Comparison of ENCODE assay signal across 16 cellular contexts in the genomic region with DNA sequence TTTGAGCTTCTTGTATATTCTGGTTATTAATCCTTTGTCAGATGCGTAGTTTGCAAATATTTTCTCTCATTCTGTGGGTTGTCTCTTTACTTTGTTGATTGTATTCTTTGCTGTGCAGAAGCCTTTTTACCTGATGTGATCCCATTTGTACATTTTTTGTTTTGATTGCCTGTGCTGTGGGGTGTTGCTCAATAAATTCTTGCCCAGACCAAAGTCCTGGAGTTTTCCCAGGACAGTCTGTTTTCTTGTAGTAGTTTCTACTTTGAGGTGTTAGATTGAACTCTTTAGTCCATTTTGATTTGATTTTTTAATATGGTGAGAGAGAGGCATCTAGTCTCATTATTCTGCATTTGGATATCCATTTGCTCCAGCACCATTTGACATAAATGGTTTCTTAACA.
A peak's percentile ranks its signal among the peaks of the same experiment; 100 is the strongest.
DNase-seq lines count a peak whose midpoint lies in the region; ATAC-seq and TF ChIP-seq lines count a peak whose summit lies in the region.
"Had no signal": no experiment of that assay in that cellular context is flagged by ENCODE, and none has a peak within 500 bp of the region (broad histone marks: within the 10 kb centered on the region; RNA-seq: fewer than 3 reads in every experiment).

No MANE protein-coding gene starts in this region.

- no peaks in the 10 kb centered on the region for H4K20me1 ChIP-seq in mammary epithelial cell (ENCODE audit: insufficient read depth, low read length)

- H3K9ac ChIP-seq in mammary epithelial cell (ENCODE audit: insufficient read depth, low read length), result no peak overlapping the region
- no peak overlapping the region for H3K9ac ChIP-seq in mesendoderm (ENCODE audit: low read length)
- H3K9ac ChIP-seq: GM23248 had no signal

- H2AFZ ChIP-seq in mammary epithelial cell (ENCODE audit: low read depth, low read length), result no peak overlapping the region
- H2AFZ ChIP-seq: GM23248 had no signal

- in situ Hi-C loops in mammary epithelial cell (cut with MboI; ENCODE audit: low sequenced_read_pairs in 2 of 2), result no loop called here

- CTCF ChIA-PET in MCF 10A (lab: Yijun Ruan, JAX), result no interaction called here
- CTCF ChIA-PET in mammary epithelial cell (lab: Charles Lee; ENCODE audit: low non-redundant PET), result no interaction called here

- H3K4ac ChIP-seq in mesendoderm (ENCODE audit: low read depth, low read length), result no peak overlapping the region

- H3K27ac ChIP-seq in mammary epithelial cell (ENCODE audit: insufficient read depth, low read depth, low read length) (no peak overlapping the region), mesendoderm (ENCODE audit: low read depth, low read length) (no peak overlapping the region)
- H3K27ac ChIP-seq: 22Rv1, A549, C4-2B, GM23248 had no signal

- H2BK15ac ChIP-seq in mesendoderm (replicated peaks; ENCODE audit: low read depth), result no peak overlapping the region

- peak overlapping the region; percentile 29 for H3K27ac Mint-ChIP-seq in MCF 10A (ENCODE audit: low read depth, unreplicated experiment)
- H3K27ac Mint-ChIP-seq: CD4-positive, alpha-beta T cell; HFFc6 had no signal

- dilution Hi-C loops in mammary epithelial cell (cut with HindIII; ENCODE audit: low sequenced_read_pairs), result no loop called here

- H3K56ac ChIP-seq in mesendoderm (ENCODE audit: low read length), result no peak overlapping the region

- H4K8ac ChIP-seq in mesendoderm (ENCODE audit: low read depth, low read length), result no peak overlapping the region

- POLR2A ChIA-PET in MCF 10A (lab: Yijun Ruan, JAX), result no interaction called here

- peak overlapping the region; percentile 61 for H2BK120ac ChIP-seq in mesendoderm (ENCODE audit: low read depth, low read length)

- H3K4me3 ChIP-seq in mammary epithelial cell (replicated peaks in 1 of 3; ENCODE audit: insufficient read depth in 1 of 3, low read depth in 2 of 3, low read length in 3 of 3) (no peak overlapping the region), mesendoderm (ENCODE audit: low read length) (no peak overlapping the region)
- H3K4me3 ChIP-seq: A549, GM23248 had no signal

- TF ChIP-seq CTCF in MCF 10A (IDR thresholded peaks at IDR 0.05; ENCODE audit: unreplicated experiment) (no peak), mammary epithelial cell (conservative IDR thresholded peaks at IDR 0.05 in 1 of 2, IDR thresholded peaks at IDR 0.05 in 1 of 2; ENCODE audit: extremely low read depth in 1 of 2, insufficient read depth in 1 of 2, low read depth in 1 of 2, low read length in 2 of 2) (no peak)

- no peak overlapping the region for H3K23ac ChIP-seq in mesendoderm (ENCODE audit: low read length)

- no peak overlapping the region for H3K18ac ChIP-seq in mesendoderm (ENCODE audit: low read length)

- no peak overlapping the region for H2AK5ac ChIP-seq in mesendoderm (ENCODE audit: low read length)

- BruUV-seq in MCF 10A (replicated peaks; lab: Mats Ljungman, UMichigan), result no TSS peak
- no TSS peak for BruUV-seq in mammary epithelial cell (replicated peaks; lab: Mats Ljungman, UMichigan)

- H3K79me2 ChIP-seq in mammary epithelial cell (ENCODE audit: insufficient read depth, low read length) (no peaks in the 10 kb centered on the region), mesendoderm (ENCODE audit: control insufficient read depth, insufficient read depth, low read length) (no peaks in the 10 kb centered on the region)

- peak; percentile 15 for DNase-seq in MCF 10A (ENCODE audit: unreplicated experiment)
- DNase-seq in mammary epithelial cell, result no peak
- peak; percentile 59 for DNase-seq in left lobe of liver (ENCODE audit: low spot score)
- DNase-seq in mesendoderm, result no peak
- no peak for DNase-seq in NCI-H1694 treated with DMSO at 0.1 percent for 48 hours (lab: John Stamatoyannopoulos, UW)
- no peak for DNase-seq in NCI-H146 (lab: John Stamatoyannopoulos, UW)
- DNase-seq: AML-193; Caco-2; CD4-positive, alpha-beta T cell; GM23248; HFFc6 had no signal

- H3K4me2 ChIP-seq in mammary epithelial cell (ENCODE audit: insufficient read depth, low read depth, low read length), result no peak overlapping the region
- H3K4me2 ChIP-seq in mesendoderm (ENCODE audit: low read length), result no peak overlapping the region
- H3K4me2 ChIP-seq: A549 had no signal

- no peak overlapping the region for H2BK5ac ChIP-seq in mesendoderm (ENCODE audit: low read length)

- H3K4me1 Mint-ChIP-seq in MCF 10A (ENCODE audit: insufficient read depth, unreplicated experiment), result peaks cover 28% of the 10 kb centered on the region

- no peak overlapping the region for H4K5ac ChIP-seq in mesendoderm (ENCODE audit: low read length)

- no peaks in the 10 kb centered on the region for H3K36me3 Mint-ChIP-seq in MCF 10A (ENCODE audit: insufficient read depth, unreplicated experiment)

- no peaks in the 10 kb centered on the region for H3K9me3 Mint-ChIP-seq in MCF 10A (ENCODE audit: unreplicated experiment)

- H3K4me1 ChIP-seq in mammary epithelial cell (ENCODE audit: insufficient read depth, low read length) (peaks cover 22% of the 10 kb centered on the region), mesendoderm (ENCODE audit: control insufficient read depth, low read depth, low read length) (peaks cover 4% of the 10 kb centered on the region)
- H3K4me1 ChIP-seq: A549, Caco-2 had no signal

- no peaks in the 10 kb centered on the region for H3K9me3 ChIP-seq in mammary epithelial cell (replicated peaks; ENCODE audit: insufficient read depth, low read length)
- H3K9me3 ChIP-seq: A549, Caco-2 had no signal

- no peaks in the 10 kb centered on the region for H3K27me3 ChIP-seq in mammary epithelial cell (ENCODE audit: insufficient read depth, low read length)
- H3K27me3 ChIP-seq in mesendoderm (ENCODE audit: insufficient read depth, low read length, poor library complexity), result no peaks in the 10 kb centered on the region

- H3K79me1 ChIP-seq in mesendoderm (ENCODE audit: low read length), result no peaks in the 10 kb centered on the region

- 67% methylated on average over 1 of the region's 1 CpG for WGBS in mammary epithelial cell (ENCODE audit: low coverage, missing lambda C conversion rate)
- WGBS in mesendoderm (ENCODE audit: extremely low coverage, insufficient coverage, low lambda C conversion rate), result no CpG with 5 or more reads among the region's 1 CpG

- H3K36me3 ChIP-seq in mammary epithelial cell (ENCODE audit: insufficient read depth, low read length), result no peaks in the 10 kb centered on the region
- H3K36me3 ChIP-seq in mesendoderm (ENCODE audit: control insufficient read depth, insufficient read depth, low read length), result no peaks in the 10 kb centered on the region

- peak; percentile 96 for ATAC-seq in left lobe of liver
- no peak for ATAC-seq in HG02870 (IDR thresholded peaks at IDR 0.05; ENCODE audit: unreplicated experiment)
- ATAC-seq: A549, HCT116 had no signal

- no peaks in the 10 kb centered on the region for H3K27me3 Mint-ChIP-seq in MCF 10A (ENCODE audit: insufficient read depth, unreplicated experiment)
- H3K27me3 Mint-ChIP-seq: CD4-positive, alpha-beta T cell had no signal

- no peak overlapping the region for H3K4me3 Mint-ChIP-seq in MCF 10A (ENCODE audit: unreplicated experiment)
- H3K4me3 Mint-ChIP-seq: CD4-positive, alpha-beta T cell; HFFc6 had no signal

- intact Hi-C loops in MCF 10A (cut with micrococcal nuclease) (no loop called here), mammary epithelial cell (cut with micrococcal nuclease) (no loop called here)

Comparison
In these comparisons a context has a peak if more than half of its experiments do, and no peak if none do; other contexts are left out.
1. DNase-seq: peak in MCF 10A (single experiment) and left lobe of liver (single experiment); none in mammary epithelial cell (single experiment), mesendoderm (single experiment), NCI-H1694 treated with DMSO at 0.1 percent for 48 hours (single experiment) and NCI-H146 (single experiment).